Comparison of ENCODE assay signal across 1 cellular context in genomic region chr3:32077260-32078084, GRCh38.
TF ChIP-seq lines count a peak whose summit lies in the region.

No MANE protein-coding gene starts in this region.

TF ChIP-seq in GM23338, 12 proteins besides CTCF, POLR2A, EP300 and RAD21:
- no peak for TF ChIP-seq ZNF462 (CRISPR knock-in tag; IDR thresholded peaks at IDR 0.05)
- no peak for TF ChIP-seq POLR2AphosphoS5 (IDR thresholded peaks at IDR 0.05; ENCODE audit: low read depth)
- no peak for TF ChIP-seq ZNF331 (CRISPR knock-in tag; IDR thresholded peaks at IDR 0.05; ENCODE audit: low read depth)
- no peak for TF ChIP-seq CREB1 (CRISPR knock-in tag; IDR thresholded peaks at IDR 0.05; ENCODE audit: low read depth)
- TF ChIP-seq JUNB (IDR thresholded peaks at IDR 0.05; ENCODE audit: unreplicated experiment), result no peak
- no peak for TF ChIP-seq STAT1 (IDR thresholded peaks at IDR 0.05; ENCODE audit: unreplicated experiment)
- TF ChIP-seq NANOG (IDR thresholded peaks at IDR 0.05; ENCODE audit: borderline replicate concordance), result no peak
- no peak for TF ChIP-seq ZNF114 (CRISPR knock-in tag; IDR thresholded peaks at IDR 0.05)
- TF ChIP-seq REST (IDR thresholded peaks at IDR 0.05; ENCODE audit: unreplicated experiment), result no peak
- no peak for TF ChIP-seq EZH2 (IDR thresholded peaks at IDR 0.05; ENCODE audit: low read depth, unreplicated experiment)
- TF ChIP-seq EZH2phosphoT487 (IDR thresholded peaks at IDR 0.05; ENCODE audit: unreplicated experiment), result no peak
- no peak for TF ChIP-seq ETS1 (IDR thresholded peaks at IDR 0.05)
